Comparison of ENCODE assay signal across 8 cellular contexts in the genomic region with DNA sequence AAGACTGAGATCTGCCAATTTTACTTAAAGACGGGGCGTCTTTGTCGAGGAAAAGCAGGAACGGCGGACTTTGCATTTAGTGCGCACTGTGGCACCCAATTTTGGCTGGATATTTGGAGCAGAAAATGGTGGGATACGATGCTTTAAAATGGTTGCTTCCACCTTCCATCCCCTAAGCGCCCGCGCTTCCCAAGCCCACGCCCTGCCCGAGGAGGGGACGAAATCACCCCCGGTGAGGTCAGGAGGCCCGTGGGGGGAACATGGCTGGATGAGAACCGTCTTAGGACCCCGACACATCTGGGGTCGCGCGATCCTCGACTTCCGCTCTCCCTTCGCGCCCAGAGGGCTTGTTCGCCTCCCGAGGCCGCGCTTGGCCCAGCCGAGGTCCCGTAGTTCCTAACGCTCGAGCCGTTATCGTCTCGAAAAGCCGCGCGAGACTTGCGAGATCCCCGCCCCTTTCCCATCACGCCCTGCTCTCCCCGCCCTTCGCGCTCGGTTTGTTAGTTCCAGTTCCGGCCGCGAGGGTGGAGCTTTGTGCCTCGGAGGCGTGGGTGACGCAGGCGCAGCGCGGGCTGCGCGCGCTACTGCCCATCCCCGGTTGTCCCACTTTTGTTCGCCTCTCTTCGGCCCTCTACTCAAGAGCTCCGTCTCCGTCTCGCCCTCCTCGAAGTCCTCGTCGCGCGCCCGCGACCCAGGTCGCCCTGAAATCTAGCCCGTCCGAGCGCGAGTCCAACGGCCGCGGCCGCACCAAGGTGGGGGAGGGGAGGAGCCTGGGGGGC. TPM values are rescaled to one million over a fixed set of nuclear protein-coding genes. Genes with fewer than 3 reads are reported as not detected.
DNase-seq lines count a peak whose midpoint lies in the region; ATAC-seq and TF ChIP-seq lines count a peak whose summit lies in the region.

A gene with protein sequence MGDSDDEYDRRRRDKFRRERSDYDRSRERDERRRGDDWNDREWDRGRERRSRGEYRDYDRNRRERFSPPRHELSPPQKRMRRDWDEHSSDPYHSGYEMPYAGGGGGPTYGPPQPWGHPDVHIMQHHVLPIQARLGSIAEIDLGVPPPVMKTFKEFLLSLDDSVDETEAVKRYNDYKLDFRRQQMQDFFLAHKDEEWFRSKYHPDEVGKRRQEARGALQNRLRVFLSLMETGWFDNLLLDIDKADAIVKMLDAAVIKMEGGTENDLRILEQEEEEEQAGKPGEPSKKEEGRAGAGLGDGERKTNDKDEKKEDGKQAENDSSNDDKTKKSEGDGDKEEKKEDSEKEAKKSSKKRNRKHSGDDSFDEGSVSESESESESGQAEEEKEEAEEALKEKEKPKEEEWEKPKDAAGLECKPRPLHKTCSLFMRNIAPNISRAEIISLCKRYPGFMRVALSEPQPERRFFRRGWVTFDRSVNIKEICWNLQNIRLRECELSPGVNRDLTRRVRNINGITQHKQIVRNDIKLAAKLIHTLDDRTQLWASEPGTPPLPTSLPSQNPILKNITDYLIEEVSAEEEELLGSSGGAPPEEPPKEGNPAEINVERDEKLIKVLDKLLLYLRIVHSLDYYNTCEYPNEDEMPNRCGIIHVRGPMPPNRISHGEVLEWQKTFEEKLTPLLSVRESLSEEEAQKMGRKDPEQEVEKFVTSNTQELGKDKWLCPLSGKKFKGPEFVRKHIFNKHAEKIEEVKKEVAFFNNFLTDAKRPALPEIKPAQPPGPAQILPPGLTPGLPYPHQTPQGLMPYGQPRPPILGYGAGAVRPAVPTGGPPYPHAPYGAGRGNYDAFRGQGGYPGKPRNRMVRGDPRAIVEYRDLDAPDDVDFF (plus strand): TSS at position 527 of the 779 bp plus-strand sequence. CDS start 488 bp downstream, outside the sequence.

- TF ChIP-seq POLR2A in right lobe of liver (IDR thresholded peaks at IDR 0.05), result peak; percentile 87

- H3K27ac Mint-ChIP-seq in CD4-positive, CD25-positive, alpha-beta regulatory T cell, result peak within 1 kb of the TSS; percentile 90 to 99 (median 99)
- H3K27ac Mint-ChIP-seq in activated CD4-positive, alpha-beta memory T cell treated with anti-CD3 and anti-CD28 coated beads for 36 hours, result peak within 1 kb of the TSS; percentile 100

- H3K4me3 Mint-ChIP-seq in CD4-positive, CD25-positive, alpha-beta regulatory T cell, result peak within 1 kb of the TSS; percentile 99 to 100 (median 100)
- H3K4me3 Mint-ChIP-seq in activated CD4-positive, alpha-beta memory T cell treated with anti-CD3 and anti-CD28 coated beads for 36 hours, result peak within 1 kb of the TSS; percentile 99

- 36% methylated on average over 9 of the region's 79 CpGs for WGBS in right lobe of liver (ENCODE audit: insufficient coverage, low coverage, low lambda C conversion rate, missing lambda C conversion rate)

- ATAC-seq in CD4-positive, CD25-positive, alpha-beta regulatory T cell (ENCODE audit: low read depth in 2 of 2), result peak; percentile 95 to 99
- ATAC-seq in GM19397 (IDR thresholded peaks at IDR 0.05; ENCODE audit: unreplicated experiment) (peak; percentile 85), HG03571 (IDR thresholded peaks at IDR 0.05; ENCODE audit: unreplicated experiment) (peak; percentile 82), right lobe of liver (peak; percentile 96 to 97 (median 97))

- intact Hi-C loops in activated CD4-positive, alpha-beta memory T cell treated with anti-CD3 and anti-CD28 coated beads for 36 hours (cut with micrococcal nuclease), result loop anchor here (1.0 to 5.0 kb wide), 4 partner anchors 15 to 167 kb away; a partner anchor contains a TSS
- intact Hi-C loops in dorsolateral prefrontal cortex (cut with DNase I), result loop anchor here (1.0 to 5.0 kb wide), 4 partner anchors 14 to 37 kb away; a partner anchor contains a TSS
- intact Hi-C loops in right lobe of liver (cut with DNase I), result no loop called here

- CTCF ChIA-PET in activated CD4-positive, alpha-beta memory T cell treated with anti-CD3 and anti-CD28 coated beads for 36 hours (lab: Charles Lee), result interaction anchor here (0.7 to 2.0 kb wide), 12 partner anchors 13 to 369 kb away, joined by 3 to 17 read pairs (median 3); a partner anchor contains a TSS

- peak in 54 of 56 donors; percentile 9 to 72 (median 47) for TF ChIP-seq CTCF in dorsolateral prefrontal cortex (IDR thresholded peaks at IDR 0.05 in 54 of 56, conservative IDR thresholded peaks at IDR 0.05 in 2 of 56; ENCODE audit: low read depth in 1 of 56, partially characterized antibody in 56 of 56)
- TF ChIP-seq CTCF in right lobe of liver (IDR thresholded peaks at IDR 0.05), result peak; percentile 32 to 73 (median 39)

- peak; percentile 97 to 99 (median 98) for DNase-seq in CD4-positive, CD25-positive, alpha-beta regulatory T cell
- DNase-seq in NCI-H82 treated with DMSO at 0.1 percent for 48 hours (lab: John Stamatoyannopoulos, UW; ENCODE audit: unreplicated experiment), result peak; percentile 89
- peak; percentile 99 for DNase-seq in activated CD4-positive, alpha-beta memory T cell treated with anti-CD3 and anti-CD28 coated beads for 36 hours
- peak; percentile 98 to 99 (median 99) for DNase-seq in dorsolateral prefrontal cortex
- DNase-seq in right lobe of liver, result peak; percentile 99
- peak; percentile 97 to 98 for DNase-seq in stimulated activated CD4-positive, alpha-beta T cell treated with anti-CD3 and anti-CD28 coated beads, Interleukin-4, amount 100 ng/mL, for 4 hours

- H3K4me1 ChIP-seq in CD4-positive, CD25-positive, alpha-beta regulatory T cell (ENCODE audit: control insufficient read depth, insufficient read depth, low read length, poor library complexity, severe bottlenecking), result peaks cover 27% of the 10 kb centered on the region
- peaks cover 0 to 24% (median 7%) of the 10 kb centered on the region in 4 donors for H3K4me1 ChIP-seq in right lobe of liver

- peaks cover 10 to 56% (median 31%) of the 10 kb centered on the region in 4 donors for H3K4me1 Mint-ChIP-seq in CD4-positive, CD25-positive, alpha-beta regulatory T cell
- peaks cover 43% of the 10 kb centered on the region for H3K4me1 Mint-ChIP-seq in activated CD4-positive, alpha-beta memory T cell treated with anti-CD3 and anti-CD28 coated beads for 36 hours (ENCODE audit: low read depth)

- peaks cover 7% of the 10 kb centered on the region for H3K27me3 Mint-ChIP-seq in CD4-positive, CD25-positive, alpha-beta regulatory T cell
- no peaks in the 10 kb centered on the region for H3K27me3 Mint-ChIP-seq in activated CD4-positive, alpha-beta memory T cell treated with anti-CD3 and anti-CD28 coated beads for 36 hours

- H3K27ac ChIP-seq in CD4-positive, CD25-positive, alpha-beta regulatory T cell (ENCODE audit: insufficient read depth, low read length, poor library complexity, severe bottlenecking), result peak within 1 kb of the TSS; percentile 92
- H3K27ac ChIP-seq in dorsolateral prefrontal cortex (peak within 1 kb of the TSS; percentile 79 to 100 (median 98)), right lobe of liver (peak within 1 kb of the TSS; percentile 80 to 87 (median 87))

- POLR2A ChIA-PET in activated CD4-positive, alpha-beta memory T cell treated with anti-CD3 and anti-CD28 coated beads for 36 hours (lab: Charles Lee), result interaction anchor here (0.6 to 5.3 kb wide), 9 partner anchors 8 to 446 kb away, joined by 3 to 107 read pairs (median 6); a partner anchor contains a TSS

- H3K9me3 ChIP-seq in CD4-positive, CD25-positive, alpha-beta regulatory T cell (ENCODE audit: control insufficient read depth in 2 of 2, low read length in 2 of 2), result no peaks in the 10 kb centered on the region
- H3K9me3 ChIP-seq in right lobe of liver, result no peaks in the 10 kb centered on the region

- H3K36me3 ChIP-seq in CD4-positive, CD25-positive, alpha-beta regulatory T cell (ENCODE audit: control insufficient read depth, insufficient read depth, low read length), result peaks cover 13% of the 10 kb centered on the region
- H3K36me3 ChIP-seq in right lobe of liver, result peaks cover 0 to 44% (median 18%) of the 10 kb centered on the region in 4 donors

- no peaks in the 10 kb centered on the region for H3K9me3 Mint-ChIP-seq in CD4-positive, CD25-positive, alpha-beta regulatory T cell
- no peaks in the 10 kb centered on the region for H3K9me3 Mint-ChIP-seq in activated CD4-positive, alpha-beta memory T cell treated with anti-CD3 and anti-CD28 coated beads for 36 hours

- no peaks in the 10 kb centered on the region for H3K27me3 ChIP-seq in CD4-positive, CD25-positive, alpha-beta regulatory T cell (ENCODE audit: control insufficient read depth, insufficient read depth, low read length)
- H3K27me3 ChIP-seq in dorsolateral prefrontal cortex (no peaks in the 10 kb centered on the region), right lobe of liver (no peaks in the 10 kb centered on the region)

- H3K36me3 Mint-ChIP-seq in CD4-positive, CD25-positive, alpha-beta regulatory T cell, result peaks cover 22% of the 10 kb centered on the region
- peaks cover 62% of the 10 kb centered on the region for H3K36me3 Mint-ChIP-seq in activated CD4-positive, alpha-beta memory T cell treated with anti-CD3 and anti-CD28 coated beads for 36 hours

- peak within 1 kb of the TSS; percentile 84 for H3K4me3 ChIP-seq in CD4-positive, CD25-positive, alpha-beta regulatory T cell (ENCODE audit: low read depth, low read length)
- H3K4me3 ChIP-seq in dorsolateral prefrontal cortex (peak within 1 kb of the TSS; percentile 69 to 100 (median 94)), right lobe of liver (peak within 1 kb of the TSS; percentile 89 to 95 (median 92))

RNA-seq across cellular contexts. Expression of the gene that starts here (rescaled TPM):
- total RNA-seq in CD4-positive, CD25-positive, alpha-beta regulatory T cell, result 234 TPM
- 10 to 100 TPM; 31.9 to 40.7 (median 36.7) TPM for polyA plus RNA-seq in CD4-positive, CD25-positive, alpha-beta regulatory T cell
- total RNA-seq in activated CD4-positive, alpha-beta memory T cell treated with anti-CD3 and anti-CD28 coated beads for 36 hours, result 100 to 1,000 TPM; 209 to 223 TPM
- total RNA-seq in dorsolateral prefrontal cortex (100 to 1,000 TPM in 56 of 120 experiments, 10 to 100 TPM in 64; 60.4 to 142 (median 97.9) TPM), right lobe of liver (10 to 100 TPM; 22.4 to 65.7 (median 49.1) TPM)

Comparison
In these comparisons a context has a peak if more than half of its experiments do, and no peak if none do; other contexts are left out.
1. Peak in every context shown above with its lines: DNase-seq, ATAC-seq, H3K4me3 ChIP-seq and H3K27ac ChIP-seq.
2. intact Hi-C loops: an anchor here in activated CD4-positive, alpha-beta memory T cell treated with anti-CD3 and anti-CD28 coated beads for 36 hours (1.0 to 5.0 kb wide) and dorsolateral prefrontal cortex (1.0 to 5.0 kb wide); none called in right lobe of liver.